17 cellular contexts compared by ENCODE assay signal in genomic region chr20:63935447-63935846, GRCh38. TPM values are rescaled to one million over a fixed set of nuclear protein-coding genes. Genes with fewer than 3 reads are reported as not detected.
DNase-seq lines count a peak whose midpoint lies in the region; ATAC-seq and TF ChIP-seq lines count a peak whose summit lies in the region.
"Had no signal": no experiment of that assay in that cellular context is flagged by ENCODE, and none has a peak within 500 bp of the region (broad histone marks: within the 10 kb centered on the region; RNA-seq: fewer than 3 reads in every experiment).

No MANE protein-coding gene starts in this region.

- WGBS in endodermal cell (ENCODE audit: insufficient coverage in 1 of 2, insufficient read length in 1 of 2), 2 experiments = 93 to 97% methylated on average over 5 to 9 of the region's 9 CpGs
- WGBS in hepatocyte (ENCODE audit: low lambda C conversion rate, missing lambda C conversion rate) = 97% methylated on average over 9 of the region's 9 CpGs
- WGBS in transverse colon (ENCODE audit: low coverage in 1 of 2), 2 donors = 91% methylated on average over 9 of the region's 9 CpGs; no CpG with 5 or more reads in 1 of the 2 donors

- H3K4me2 ChIP-seq in osteoblast (ENCODE audit: insufficient read depth, low read length) (no peak overlapping the region), hepatocyte (no peak overlapping the region)

- H3K36me3 ChIP-seq in Caco-2 (ENCODE audit: control insufficient read depth, insufficient read depth, low read length) = peaks cover 19% of the 10 kb centered on the region
- H3K36me3 ChIP-seq in endodermal cell (ENCODE audit: control insufficient read depth, insufficient read depth, low read length) = peaks cover 47% of the 10 kb centered on the region
- H3K36me3 ChIP-seq in osteoblast (ENCODE audit: insufficient read depth, low read length) = peaks cover 53% of the 10 kb centered on the region
- no peaks in the 10 kb centered on the region for H3K36me3 ChIP-seq in hepatocyte (replicated peaks; ENCODE audit: insufficient read depth, low read depth)
- peaks cover 0 to 22% (median 6%) of the 10 kb centered on the region in 4 donors for H3K36me3 ChIP-seq in transverse colon

- peaks cover 65% of the 10 kb centered on the region for H3K79me2 ChIP-seq in osteoblast (ENCODE audit: insufficient read depth, low read length)
- H3K79me2 ChIP-seq in hepatocyte = peaks cover 9% of the 10 kb centered on the region

- ATAC-seq in Right ventricle myocardium inferior (no peak), left ventricle myocardium superior (no peak)

- POLR2A ChIA-PET in Caco-2 (lab: Charles Lee) = no interaction called here

- DNase-seq in Right ventricle myocardium inferior (ENCODE audit: missing footprints) (peak; percentile 9), left ventricle myocardium superior (no peak), Caco-2 (no peak), endodermal cell (no peak), osteoblast (ENCODE audit: insufficient read length, low spot score, missing footprints) (peak; percentile 68), hepatocyte (ENCODE audit: low spot score) (no peak), SIG-M5 (lab: John Stamatoyannopoulos, UW) (no peak), transverse colon (no peak)
- DNase-seq: C1 segment of cervical spinal cord; CD4-positive, CD25-positive, alpha-beta regulatory T cell; COR-L47; GM23248 had no signal

- H3K4me3 ChIP-seq in Caco-2 (ENCODE audit: low read depth, low read length) (no peak overlapping the region), endodermal cell (ENCODE audit: low read length) (no peak overlapping the region), osteoblast (ENCODE audit: insufficient read depth, low read length) (no peak overlapping the region), hepatocyte (no peak overlapping the region), transverse colon (no peak overlapping the region)
- H3K4me3 ChIP-seq: GM23248, HAP-1 had no signal

- in situ Hi-C loops in transverse colon (cut with MboI; ENCODE audit: low pct_ligation_motif_present in 1 of 4, low pct_unique_long_range_greater_than_20kb in 1 of 4, low sequenced_read_pairs in 3 of 4) = no loop called here

- TF ChIP-seq CTCF in Caco-2 (IDR thresholded peaks at IDR 0.05; ENCODE audit: insufficient read depth in 1 of 2, low read depth in 1 of 2, low read length in 1 of 2, severe bottlenecking in 1 of 2, unreplicated experiment in 1 of 2) = no peak
- TF ChIP-seq CTCF in endodermal cell (conservative IDR thresholded peaks at IDR 0.05) = no peak
- TF ChIP-seq CTCF in osteoblast (IDR thresholded peaks at IDR 0.05; ENCODE audit: extremely low read depth, low read depth, low read length) = no peak
- no peak for TF ChIP-seq CTCF in hepatocyte (IDR thresholded peaks at IDR 0.05; ENCODE audit: poor library complexity)
- no peak for TF ChIP-seq CTCF in transverse colon (IDR thresholded peaks at IDR 0.05)

- H3K27ac ChIP-seq in endodermal cell (ENCODE audit: low read depth, low read length) = no peak overlapping the region
- no peak overlapping the region for H3K27ac ChIP-seq in osteoblast (ENCODE audit: low read depth, low read length)
- no peak overlapping the region for H3K27ac ChIP-seq in hepatocyte
- no peak overlapping the region for H3K27ac ChIP-seq in transverse colon
- H3K27ac ChIP-seq: GM23248 had no signal

- H3K4me3 Mint-ChIP-seq in Caco-2 (ENCODE audit: unreplicated experiment) (no peak overlapping the region), endodermal cell (no peak overlapping the region)
- H3K4me3 Mint-ChIP-seq: B cell; CD4-positive, CD25-positive, alpha-beta regulatory T cell; CD8-positive, alpha-beta memory T cell had no signal

- no TSS peak for BruUV-seq in Caco-2 (replicated peaks; lab: Mats Ljungman, UMichigan)

- H2AFZ ChIP-seq in osteoblast (ENCODE audit: low read length) (no peak overlapping the region), hepatocyte (no peak overlapping the region)
- H2AFZ ChIP-seq: GM23248 had no signal

- H3K4me1 Mint-ChIP-seq in Caco-2 (ENCODE audit: low read depth, unreplicated experiment) (no peaks in the 10 kb centered on the region), endodermal cell (no peaks in the 10 kb centered on the region)

- H3K27ac Mint-ChIP-seq in Caco-2 (ENCODE audit: unreplicated experiment) (peak overlapping the region; percentile 66), endodermal cell (peak overlapping the region; percentile 16)
- H3K27ac Mint-ChIP-seq: B cell had no signal

- CTCF ChIA-PET in Caco-2 (lab: Charles Lee) = interaction anchor here (0.7 to 0.8 kb wide), 2 partner anchors 38 to 185 kb away, joined by 3 to 9 read pairs; no protein-coding TSS in a partner anchor

- no peak for TF ChIP-seq EP300 in transverse colon (IDR thresholded peaks at IDR 0.05; ENCODE audit: low read depth)

- TF ChIP-seq POLR2A in transverse colon (IDR thresholded peaks at IDR 0.05) = no peak

- H3K27me3 ChIP-seq in Caco-2 (replicated peaks; ENCODE audit: control insufficient read depth, insufficient read depth, low read length) (no peaks in the 10 kb centered on the region), endodermal cell (ENCODE audit: control insufficient read depth, insufficient read depth, low read length, poor library complexity, severe bottlenecking) (no peaks in the 10 kb centered on the region), osteoblast (ENCODE audit: insufficient read depth, low read length) (no peaks in the 10 kb centered on the region), hepatocyte (no peaks in the 10 kb centered on the region), transverse colon (no peaks in the 10 kb centered on the region)

- H3K36me3 Mint-ChIP-seq in Caco-2 (ENCODE audit: insufficient read depth, unreplicated experiment) (peaks cover 93% of the 10 kb centered on the region), endodermal cell (ENCODE audit: low read depth) (peaks cover 33% of the 10 kb centered on the region)

- no peaks in the 10 kb centered on the region for H3K9me2 ChIP-seq in hepatocyte (replicated peaks; ENCODE audit: insufficient read depth)

- no peak overlapping the region for H3K9ac ChIP-seq in endodermal cell (ENCODE audit: extremely low read depth, low read length, poor library complexity, severe bottlenecking)
- H3K9ac ChIP-seq: GM23248 had no signal

- H3K9me3 Mint-ChIP-seq in Caco-2 (ENCODE audit: unreplicated experiment) = no peaks in the 10 kb centered on the region
- no peaks in the 10 kb centered on the region for H3K9me3 Mint-ChIP-seq in endodermal cell
- H3K9me3 Mint-ChIP-seq: CD4-positive, CD25-positive, alpha-beta regulatory T cell; CD8-positive, alpha-beta memory T cell had no signal

- no peaks in the 10 kb centered on the region for H3K27me3 Mint-ChIP-seq in Caco-2 (ENCODE audit: insufficient read depth, unreplicated experiment)
- no peaks in the 10 kb centered on the region for H3K27me3 Mint-ChIP-seq in endodermal cell (ENCODE audit: insufficient read depth)
- H3K27me3 Mint-ChIP-seq: B cell; CD4-positive, CD25-positive, alpha-beta regulatory T cell; CD8-positive, alpha-beta memory T cell had no signal

- H3K9me3 ChIP-seq in Caco-2 (no peaks in the 10 kb centered on the region), endodermal cell (ENCODE audit: control insufficient read depth, low read length) (no peaks in the 10 kb centered on the region), osteoblast (ENCODE audit: low read depth, low read length) (no peaks in the 10 kb centered on the region), hepatocyte (ENCODE audit: low read depth) (no peaks in the 10 kb centered on the region), transverse colon (no peaks in the 10 kb centered on the region)
- H3K9me3 ChIP-seq: HAP-1 had no signal

- peaks cover 55% of the 10 kb centered on the region for H4K20me1 ChIP-seq in osteoblast (ENCODE audit: insufficient read depth, low read length)
- H4K20me1 ChIP-seq in hepatocyte (ENCODE audit: insufficient read depth, poor library complexity, severe bottlenecking) = peaks cover 10% of the 10 kb centered on the region

- no peaks in the 10 kb centered on the region for H3K4me1 ChIP-seq in Caco-2
- no peaks in the 10 kb centered on the region for H3K4me1 ChIP-seq in endodermal cell (ENCODE audit: control insufficient read depth, insufficient read depth, low read length)
- no peaks in the 10 kb centered on the region for H3K4me1 ChIP-seq in osteoblast (ENCODE audit: insufficient read depth, low read length)
- no peaks in the 10 kb centered on the region for H3K4me1 ChIP-seq in hepatocyte (ENCODE audit: insufficient read depth)
- H3K4me1 ChIP-seq in transverse colon = peaks cover 0 to 5% (median 2%) of the 10 kb centered on the region in 4 donors
- H3K4me1 ChIP-seq: HAP-1 had no signal

- intact Hi-C loops in Right ventricle myocardium inferior (cut with DNase I) (no loop called here), left ventricle myocardium superior (cut with micrococcal nuclease) (no loop called here), Caco-2 (cut with micrococcal nuclease; ENCODE audit: unreplicated experiment) (no loop called here), transverse colon (cut with DNase I; ENCODE audit: low total_unique reads) (no loop called here)

RNA-seq across cellular contexts. Expression of gene UCKL1, which starts 20.8 kb away (rescaled TPM):
- total RNA-seq in Right ventricle myocardium inferior (52.0 TPM), left ventricle myocardium superior (59.9 TPM), Caco-2 (2022) (101 and 113 TPM in 2 replicates), endodermal cell (10 to 100 TPM; 36.5 to 47.8 TPM), osteoblast (21.0 and 23.9 TPM in 2 replicates), hepatocyte (18.5 and 20.0 TPM in 2 replicates), transverse colon (100 to 1,000 TPM in 1 of 4 donors, 10 to 100 TPM in 3; 41.1 to 189 (median 68.5) TPM)
- polyA plus RNA-seq in endodermal cell (2013, experiment 1 of 2) = 41.0 TPM
- 37.5 TPM for polyA plus RNA-seq in endodermal cell (2013, experiment 2 of 2)
- 52.2 and 62.9 TPM in 2 replicates for polyA plus RNA-seq in hepatocyte

RNA-seq across cellular contexts. Expression of gene ZNF512B, which starts 34.3 kb away (rescaled TPM):
- total RNA-seq in Right ventricle myocardium inferior (12.2 TPM), left ventricle myocardium superior (14.0 TPM), Caco-2 (2022) (40.0 and 47.9 TPM in 2 replicates), endodermal cell (10 to 100 TPM; 23.7 to 26.8 TPM), osteoblast (12.1 and 14.5 TPM in 2 replicates), hepatocyte (11.5 and 13.5 TPM in 2 replicates), transverse colon (1 to 10 TPM; 1.8 to 5.2 (median 2.1) TPM)
- polyA plus RNA-seq in endodermal cell (2013, experiment 1 of 2) = 14.3 TPM
- 11.6 TPM for polyA plus RNA-seq in endodermal cell (2013, experiment 2 of 2)
- 10.1 and 12.4 TPM in 2 replicates for polyA plus RNA-seq in hepatocyte

RNA-seq across cellular contexts. Expression of gene DNAJC5, which starts 40.5 kb away (rescaled TPM):
- total RNA-seq in Right ventricle myocardium inferior = 41.4 TPM
- total RNA-seq in left ventricle myocardium superior = 47.3 TPM
- 117 and 124 TPM in 2 replicates for total RNA-seq in Caco-2 (2022)
- 10 to 100 TPM; 25.8 to 26.8 TPM for total RNA-seq in endodermal cell
- 26.0 TPM for polyA plus RNA-seq in endodermal cell (2013, experiment 1 of 2)
- 25.3 TPM for polyA plus RNA-seq in endodermal cell (2013, experiment 2 of 2)
- total RNA-seq in osteoblast = 41.5 and 53.9 TPM in 2 replicates
- 34.0 and 39.6 TPM in 2 replicates for total RNA-seq in hepatocyte
- polyA plus RNA-seq in hepatocyte = 6.6 and 10.2 TPM in 2 replicates
- total RNA-seq in transverse colon = 10 to 100 TPM; 59.9 to 77.3 (median 71.4) TPM

RNA-seq across cellular contexts. Expression of gene SAMD10, which starts 44.0 kb away (rescaled TPM):
- total RNA-seq in Right ventricle myocardium inferior (5.7 TPM), left ventricle myocardium superior (6.4 TPM), Caco-2 (2022) (13.4 and 13.6 TPM in 2 replicates), endodermal cell (1 to 10 TPM; 5.6 to 6.0 TPM), osteoblast (0.59 and 1.4 TPM in 2 replicates), hepatocyte (1.1 and 1.6 TPM in 2 replicates), transverse colon (10 to 100 TPM in 3 of 4 donors, 1 to 10 TPM in 1; 5.9 to 86.2 (median 19.4) TPM)
- polyA plus RNA-seq in endodermal cell (2013, experiment 1 of 2) = 7.2 TPM
- polyA plus RNA-seq in endodermal cell (2013, experiment 2 of 2) = 7.0 TPM
- polyA plus RNA-seq in hepatocyte = 11.0 and 11.7 TPM in 2 replicates
- total RNA-seq: A172, H4 had no signal

RNA-seq across cellular contexts. Expression of gene PRPF6, which starts 45.5 kb away (rescaled TPM):
- total RNA-seq in Right ventricle myocardium inferior (46.4 TPM), left ventricle myocardium superior (50.6 TPM), Caco-2 (2022) (176 and 181 TPM in 2 replicates), endodermal cell (10 to 100 TPM; 73.3 to 73.9 TPM), osteoblast (47.1 and 56.1 TPM in 2 replicates), hepatocyte (35.6 and 41.3 TPM in 2 replicates), transverse colon (10 to 100 TPM; 29.2 to 55.7 (median 51.8) TPM)
- 58.8 TPM for polyA plus RNA-seq in endodermal cell (2013, experiment 1 of 2)
- 53.3 TPM for polyA plus RNA-seq in endodermal cell (2013, experiment 2 of 2)
- 37.3 and 43.1 TPM in 2 replicates for polyA plus RNA-seq in hepatocyte

Comparison
In these comparisons a context has a peak if more than half of its experiments do, and no peak if none do; other contexts are left out.
1. DNase-seq: peak in Right ventricle myocardium inferior (single experiment) and osteoblast (single experiment); none in left ventricle myocardium superior (single experiment), Caco-2 (0 of 2), endodermal cell (single experiment), hepatocyte (single experiment), SIG-M5 (single experiment) and transverse colon (single experiment).